Comparison of ENCODE assay signal across 1 cellular context in the genomic region with DNA sequence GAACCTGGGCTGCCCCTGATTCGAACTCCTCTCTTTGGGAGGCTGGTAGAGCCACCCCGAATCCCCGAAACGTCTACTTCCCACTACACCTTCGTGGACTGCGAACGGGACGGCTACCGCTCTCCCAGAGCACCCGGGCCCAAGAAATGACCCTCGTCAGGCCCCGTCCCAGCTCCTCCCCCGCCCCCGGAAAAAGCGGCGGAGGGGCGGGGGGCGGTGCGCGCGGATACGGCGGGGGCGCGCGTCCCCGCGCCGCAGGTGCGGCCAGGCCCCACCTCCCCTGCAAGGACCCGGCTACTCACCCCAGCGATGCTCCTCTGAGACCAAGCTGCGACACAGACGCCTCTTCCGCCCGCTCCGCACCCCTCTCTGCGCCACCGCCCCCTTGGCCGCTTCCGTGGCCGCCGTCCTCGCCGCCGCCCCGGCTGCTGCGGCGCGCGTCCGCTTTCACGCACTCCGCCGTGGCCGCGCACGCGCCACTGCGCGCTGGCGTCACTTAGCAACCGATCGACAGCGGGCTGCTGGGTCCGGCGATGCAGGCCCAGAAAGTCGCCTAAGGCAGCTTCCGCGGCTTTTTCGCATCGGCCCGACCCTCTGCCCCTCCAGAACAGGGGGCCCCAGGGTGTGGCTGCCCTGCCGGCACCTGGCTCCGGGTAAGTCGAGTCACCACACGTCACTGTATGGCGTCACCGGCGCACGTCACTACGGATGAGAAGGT.
TF ChIP-seq lines count a peak whose summit lies in the region.

A gene (minus strand): TSS at position 432 of the 718 bp plus-strand sequence.

TF ChIP-seq in HepG2, 621 proteins besides CTCF, POLR2A, EP300 and RAD21 (continued from another document and continues in another):
- TF ChIP-seq ZNF296 (CRISPR knock-in tag; conservative IDR thresholded peaks at IDR 0.05) = no peak
- peak; percentile 91 for TF ChIP-seq ZNF607 (CRISPR knock-in tag; IDR thresholded peaks at IDR 0.05; ENCODE audit: borderline replicate concordance)
- TF ChIP-seq KDM5A (IDR thresholded peaks at IDR 0.05; ENCODE audit: borderline replicate concordance, low read length) = peak; percentile 73; the same call in 1 of the 2 replicates
- TF ChIP-seq ZNF605 (CRISPR knock-in tag; IDR thresholded peaks at IDR 0.05) = no peak
- 0 out of 2 replicates have a peak, but pooled peaks have one; percentile 11 for TF ChIP-seq ZFP36L1 (CRISPR knock-in tag; IDR thresholded peaks at IDR 0.05)
- TF ChIP-seq ZNF713 (CRISPR knock-in tag; IDR thresholded peaks at IDR 0.05) = no peak
- TF ChIP-seq, protein P1, sequence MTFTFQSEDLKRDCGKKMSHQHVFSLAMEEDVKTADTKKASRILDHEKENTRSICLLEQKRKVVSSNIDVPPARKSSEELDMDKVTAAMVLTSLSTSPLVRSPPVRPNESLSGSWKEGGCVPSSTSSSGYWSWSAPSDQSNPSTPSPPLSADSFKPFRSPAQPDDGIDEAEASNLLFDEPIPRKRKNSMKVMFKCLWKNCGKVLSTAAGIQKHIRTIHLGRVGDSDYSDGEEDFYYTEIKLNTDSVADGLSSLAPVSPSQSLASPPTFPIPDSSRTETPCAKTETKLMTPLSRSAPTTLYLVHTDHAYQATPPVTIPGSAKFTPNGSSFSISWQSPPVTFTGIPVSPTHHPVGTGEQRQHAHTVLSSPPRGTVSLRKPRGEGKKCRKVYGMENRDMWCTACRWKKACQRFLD (CRISPR knock-in tag; IDR thresholded peaks at IDR 0.05; ENCODE audit: borderline replicate concordance) = no peak
- TF ChIP-seq IRX3 (CRISPR knock-in tag; IDR thresholded peaks at IDR 0.05; ENCODE audit: borderline replicate concordance, low read depth) = no peak
- TF ChIP-seq NFE2L2 (IDR thresholded peaks at IDR 0.05; ENCODE audit: low read length) = no peak
- TF ChIP-seq ZNF446 (CRISPR knock-in tag; IDR thresholded peaks at IDR 0.05) = peak; percentile 78; the same call in 1 of the 2 replicates
- no peak for TF ChIP-seq PHB2 (IDR thresholded peaks at IDR 0.05; ENCODE audit: partially characterized antibody)
- peak; percentile 61; the same call in 1 of the 2 replicates for TF ChIP-seq RFXAP (CRISPR knock-in tag; IDR thresholded peaks at IDR 0.05; ENCODE audit: borderline replicate concordance)
- no peak for TF ChIP-seq ZFP82 (CRISPR knock-in tag; IDR thresholded peaks at IDR 0.05; ENCODE audit: borderline replicate concordance)
- no peak for TF ChIP-seq NFE2 (CRISPR knock-in tag; IDR thresholded peaks at IDR 0.05)
- no peak; the same call in none of the 2 replicates for TF ChIP-seq MED1 (CRISPR knock-in tag; IDR thresholded peaks at IDR 0.05)
- TF ChIP-seq, protein P2, sequence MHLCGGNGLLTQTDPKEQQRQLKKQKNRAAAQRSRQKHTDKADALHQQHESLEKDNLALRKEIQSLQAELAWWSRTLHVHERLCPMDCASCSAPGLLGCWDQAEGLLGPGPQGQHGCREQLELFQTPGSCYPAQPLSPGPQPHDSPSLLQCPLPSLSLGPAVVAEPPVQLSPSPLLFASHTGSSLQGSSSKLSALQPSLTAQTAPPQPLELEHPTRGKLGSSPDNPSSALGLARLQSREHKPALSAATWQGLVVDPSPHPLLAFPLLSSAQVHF (CRISPR knock-in tag; IDR thresholded peaks at IDR 0.05) = no peak
- TF ChIP-seq FOXO1 (CRISPR knock-in tag; IDR thresholded peaks at IDR 0.05) = no peak
- TF ChIP-seq XBP1 (CRISPR knock-in tag; IDR thresholded peaks at IDR 0.05) = no peak
- TF ChIP-seq TEAD2 (CRISPR knock-in tag; IDR thresholded peaks at IDR 0.05) = no peak
- TF ChIP-seq, protein P3, sequence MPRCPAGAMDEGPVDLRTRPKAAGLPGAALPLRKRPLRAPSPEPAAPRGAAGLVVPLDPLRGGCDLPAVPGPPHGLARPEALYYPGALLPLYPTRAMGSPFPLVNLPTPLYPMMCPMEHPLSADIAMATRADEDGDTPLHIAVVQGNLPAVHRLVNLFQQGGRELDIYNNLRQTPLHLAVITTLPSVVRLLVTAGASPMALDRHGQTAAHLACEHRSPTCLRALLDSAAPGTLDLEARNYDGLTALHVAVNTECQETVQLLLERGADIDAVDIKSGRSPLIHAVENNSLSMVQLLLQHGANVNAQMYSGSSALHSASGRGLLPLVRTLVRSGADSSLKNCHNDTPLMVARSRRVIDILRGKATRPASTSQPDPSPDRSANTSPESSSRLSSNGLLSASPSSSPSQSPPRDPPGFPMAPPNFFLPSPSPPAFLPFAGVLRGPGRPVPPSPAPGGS (CRISPR knock-in tag; IDR thresholded peaks at IDR 0.05) = no peak
- no peak for TF ChIP-seq ZNF746 (CRISPR knock-in tag; IDR thresholded peaks at IDR 0.05)
- no peak for TF ChIP-seq THYN1 (CRISPR knock-in tag; IDR thresholded peaks at IDR 0.05; ENCODE audit: borderline replicate concordance, low read depth)
- TF ChIP-seq WIZ (CRISPR knock-in tag; IDR thresholded peaks at IDR 0.05) = peak; percentile 41; the same call in 1 of the 2 replicates
- TF ChIP-seq ZBTB1 (CRISPR knock-in tag; IDR thresholded peaks at IDR 0.05; ENCODE audit: borderline replicate concordance) = no peak
- no peak; the same call in 1 of the 2 replicates for TF ChIP-seq ZNF558 (CRISPR knock-in tag; IDR thresholded peaks at IDR 0.05; ENCODE audit: borderline replicate concordance)
- TF ChIP-seq ZNF382 (CRISPR knock-in tag; IDR thresholded peaks at IDR 0.05; ENCODE audit: borderline replicate concordance) = no peak
- no peak for TF ChIP-seq MAFK (conservative IDR thresholded peaks at IDR 0.05 in 1 of 2, IDR thresholded peaks at IDR 0.05 in 1 of 2; ENCODE audit: low read length in 2 of 2)
- TF ChIP-seq ZNF326 (CRISPR knock-in tag; IDR thresholded peaks at IDR 0.05; ENCODE audit: borderline replicate concordance) = no peak
- TF ChIP-seq, protein P4, sequence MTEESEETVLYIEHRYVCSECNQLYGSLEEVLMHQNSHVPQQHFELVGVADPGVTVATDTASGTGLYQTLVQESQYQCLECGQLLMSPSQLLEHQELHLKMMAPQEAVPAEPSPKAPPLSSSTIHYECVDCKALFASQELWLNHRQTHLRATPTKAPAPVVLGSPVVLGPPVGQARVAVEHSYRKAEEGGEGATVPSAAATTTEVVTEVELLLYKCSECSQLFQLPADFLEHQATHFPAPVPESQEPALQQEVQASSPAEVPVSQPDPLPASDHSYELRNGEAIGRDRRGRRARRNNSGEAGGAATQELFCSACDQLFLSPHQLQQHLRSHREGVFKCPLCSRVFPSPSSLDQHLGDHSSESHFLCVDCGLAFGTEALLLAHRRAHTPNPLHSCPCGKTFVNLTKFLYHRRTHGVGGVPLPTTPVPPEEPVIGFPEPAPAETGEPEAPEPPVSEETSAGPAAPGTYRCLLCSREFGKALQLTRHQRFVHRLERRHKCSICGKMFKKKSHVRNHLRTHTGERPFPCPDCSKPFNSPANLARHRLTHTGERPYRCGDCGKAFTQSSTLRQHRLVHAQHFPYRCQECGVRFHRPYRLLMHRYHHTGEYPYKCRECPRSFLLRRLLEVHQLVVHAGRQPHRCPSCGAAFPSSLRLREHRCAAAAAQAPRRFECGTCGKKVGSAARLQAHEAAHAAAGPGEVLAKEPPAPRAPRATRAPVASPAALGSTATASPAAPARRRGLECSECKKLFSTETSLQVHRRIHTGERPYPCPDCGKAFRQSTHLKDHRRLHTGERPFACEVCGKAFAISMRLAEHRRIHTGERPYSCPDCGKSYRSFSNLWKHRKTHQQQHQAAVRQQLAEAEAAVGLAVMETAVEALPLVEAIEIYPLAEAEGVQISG (CRISPR knock-in tag; IDR thresholded peaks at IDR 0.05) = peak; percentile 71
- TF ChIP-seq ZNF569 (CRISPR knock-in tag; IDR thresholded peaks at IDR 0.05; ENCODE audit: borderline replicate concordance) = no peak
- peak; percentile 23; the same call in 1 of the 2 replicates for TF ChIP-seq ZNF143 (CRISPR knock-in tag; IDR thresholded peaks at IDR 0.05)
- TF ChIP-seq ZSCAN25 (CRISPR knock-in tag; IDR thresholded peaks at IDR 0.05) = peak; percentile 49; the same call in 1 of the 2 replicates
- no peak for TF ChIP-seq SIX1 (CRISPR knock-in tag; IDR thresholded peaks at IDR 0.05; ENCODE audit: borderline replicate concordance)
- TF ChIP-seq, protein P5, sequence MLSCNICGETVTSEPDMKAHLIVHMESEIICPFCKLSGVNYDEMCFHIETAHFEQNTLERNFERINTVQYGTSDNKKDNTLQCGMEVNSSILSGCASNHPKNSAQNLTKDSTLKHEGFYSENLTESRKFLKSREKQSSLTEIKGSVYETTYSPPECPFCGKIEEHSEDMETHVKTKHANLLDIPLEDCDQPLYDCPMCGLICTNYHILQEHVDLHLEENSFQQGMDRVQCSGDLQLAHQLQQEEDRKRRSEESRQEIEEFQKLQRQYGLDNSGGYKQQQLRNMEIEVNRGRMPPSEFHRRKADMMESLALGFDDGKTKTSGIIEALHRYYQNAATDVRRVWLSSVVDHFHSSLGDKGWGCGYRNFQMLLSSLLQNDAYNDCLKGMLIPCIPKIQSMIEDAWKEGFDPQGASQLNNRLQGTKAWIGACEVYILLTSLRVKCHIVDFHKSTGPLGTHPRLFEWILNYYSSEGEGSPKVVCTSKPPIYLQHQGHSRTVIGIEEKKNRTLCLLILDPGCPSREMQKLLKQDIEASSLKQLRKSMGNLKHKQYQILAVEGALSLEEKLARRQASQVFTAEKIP (CRISPR knock-in tag; IDR thresholded peaks at IDR 0.05; ENCODE audit: borderline replicate concordance) = 0 out of 2 replicates have a peak, but pooled peaks have one; percentile 63
- TF ChIP-seq, protein P6, sequence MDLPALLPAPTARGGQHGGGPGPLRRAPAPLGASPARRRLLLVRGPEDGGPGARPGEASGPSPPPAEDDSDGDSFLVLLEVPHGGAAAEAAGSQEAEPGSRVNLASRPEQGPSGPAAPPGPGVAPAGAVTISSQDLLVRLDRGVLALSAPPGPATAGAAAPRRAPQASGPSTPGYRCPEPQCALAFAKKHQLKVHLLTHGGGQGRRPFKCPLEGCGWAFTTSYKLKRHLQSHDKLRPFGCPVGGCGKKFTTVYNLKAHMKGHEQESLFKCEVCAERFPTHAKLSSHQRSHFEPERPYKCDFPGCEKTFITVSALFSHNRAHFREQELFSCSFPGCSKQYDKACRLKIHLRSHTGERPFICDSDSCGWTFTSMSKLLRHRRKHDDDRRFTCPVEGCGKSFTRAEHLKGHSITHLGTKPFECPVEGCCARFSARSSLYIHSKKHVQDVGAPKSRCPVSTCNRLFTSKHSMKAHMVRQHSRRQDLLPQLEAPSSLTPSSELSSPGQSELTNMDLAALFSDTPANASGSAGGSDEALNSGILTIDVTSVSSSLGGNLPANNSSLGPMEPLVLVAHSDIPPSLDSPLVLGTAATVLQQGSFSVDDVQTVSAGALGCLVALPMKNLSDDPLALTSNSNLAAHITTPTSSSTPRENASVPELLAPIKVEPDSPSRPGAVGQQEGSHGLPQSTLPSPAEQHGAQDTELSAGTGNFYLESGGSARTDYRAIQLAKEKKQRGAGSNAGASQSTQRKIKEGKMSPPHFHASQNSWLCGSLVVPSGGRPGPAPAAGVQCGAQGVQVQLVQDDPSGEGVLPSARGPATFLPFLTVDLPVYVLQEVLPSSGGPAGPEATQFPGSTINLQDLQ (CRISPR knock-in tag; IDR thresholded peaks at IDR 0.05) = no peak
- TF ChIP-seq, protein P7, sequence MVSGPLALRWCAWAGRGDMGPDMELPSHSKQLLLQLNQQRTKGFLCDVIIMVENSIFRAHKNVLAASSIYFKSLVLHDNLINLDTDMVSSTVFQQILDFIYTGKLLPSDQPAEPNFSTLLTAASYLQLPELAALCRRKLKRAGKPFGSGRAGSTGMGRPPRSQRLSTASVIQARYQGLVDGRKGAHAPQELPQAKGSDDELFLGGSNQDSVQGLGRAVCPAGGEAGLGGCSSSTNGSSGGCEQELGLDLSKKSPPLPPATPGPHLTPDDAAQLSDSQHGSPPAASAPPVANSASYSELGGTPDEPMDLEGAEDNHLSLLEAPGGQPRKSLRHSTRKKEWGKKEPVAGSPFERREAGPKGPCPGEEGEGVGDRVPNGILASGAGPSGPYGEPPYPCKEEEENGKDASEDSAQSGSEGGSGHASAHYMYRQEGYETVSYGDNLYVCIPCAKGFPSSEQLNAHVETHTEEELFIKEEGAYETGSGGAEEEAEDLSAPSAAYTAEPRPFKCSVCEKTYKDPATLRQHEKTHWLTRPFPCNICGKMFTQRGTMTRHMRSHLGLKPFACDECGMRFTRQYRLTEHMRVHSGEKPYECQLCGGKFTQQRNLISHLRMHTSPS (CRISPR knock-in tag; IDR thresholded peaks at IDR 0.05; ENCODE audit: low read depth) = no peak; the same call in 1 of the 2 replicates
- no peak for TF ChIP-seq ZNF781 (CRISPR knock-in tag; IDR thresholded peaks at IDR 0.05; ENCODE audit: borderline replicate concordance, not compliant biosample characterization)
- TF ChIP-seq ARID2 (CRISPR knock-in tag; IDR thresholded peaks at IDR 0.05; ENCODE audit: borderline replicate concordance) = no peak
- TF ChIP-seq, protein P8, sequence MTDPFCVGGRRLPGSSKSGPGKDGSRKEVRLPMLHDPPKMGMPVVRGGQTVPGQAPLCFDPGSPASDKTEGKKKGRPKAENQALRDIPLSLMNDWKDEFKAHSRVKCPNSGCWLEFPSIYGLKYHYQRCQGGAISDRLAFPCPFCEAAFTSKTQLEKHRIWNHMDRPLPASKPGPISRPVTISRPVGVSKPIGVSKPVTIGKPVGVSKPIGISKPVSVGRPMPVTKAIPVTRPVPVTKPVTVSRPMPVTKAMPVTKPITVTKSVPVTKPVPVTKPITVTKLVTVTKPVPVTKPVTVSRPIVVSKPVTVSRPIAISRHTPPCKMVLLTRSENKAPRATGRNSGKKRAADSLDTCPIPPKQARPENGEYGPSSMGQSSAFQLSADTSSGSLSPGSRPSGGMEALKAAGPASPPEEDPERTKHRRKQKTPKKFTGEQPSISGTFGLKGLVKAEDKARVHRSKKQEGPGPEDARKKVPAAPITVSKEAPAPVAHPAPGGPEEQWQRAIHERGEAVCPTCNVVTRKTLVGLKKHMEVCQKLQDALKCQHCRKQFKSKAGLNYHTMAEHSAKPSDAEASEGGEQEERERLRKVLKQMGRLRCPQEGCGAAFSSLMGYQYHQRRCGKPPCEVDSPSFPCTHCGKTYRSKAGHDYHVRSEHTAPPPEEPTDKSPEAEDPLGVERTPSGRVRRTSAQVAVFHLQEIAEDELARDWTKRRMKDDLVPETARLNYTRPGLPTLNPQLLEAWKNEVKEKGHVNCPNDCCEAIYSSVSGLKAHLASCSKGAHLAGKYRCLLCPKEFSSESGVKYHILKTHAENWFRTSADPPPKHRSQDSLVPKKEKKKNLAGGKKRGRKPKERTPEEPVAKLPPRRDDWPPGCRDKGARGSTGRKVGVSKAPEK (CRISPR knock-in tag; IDR thresholded peaks at IDR 0.05; ENCODE audit: borderline replicate concordance) = no peak
- peak; percentile 54; the same call in 1 of the 2 replicates for TF ChIP-seq ZNF572 (CRISPR knock-in tag; IDR thresholded peaks at IDR 0.05)
- no peak for TF ChIP-seq DPF2 (CRISPR knock-in tag; IDR thresholded peaks at IDR 0.05; ENCODE audit: borderline replicate concordance, low read depth)
- TF ChIP-seq, protein P9, sequence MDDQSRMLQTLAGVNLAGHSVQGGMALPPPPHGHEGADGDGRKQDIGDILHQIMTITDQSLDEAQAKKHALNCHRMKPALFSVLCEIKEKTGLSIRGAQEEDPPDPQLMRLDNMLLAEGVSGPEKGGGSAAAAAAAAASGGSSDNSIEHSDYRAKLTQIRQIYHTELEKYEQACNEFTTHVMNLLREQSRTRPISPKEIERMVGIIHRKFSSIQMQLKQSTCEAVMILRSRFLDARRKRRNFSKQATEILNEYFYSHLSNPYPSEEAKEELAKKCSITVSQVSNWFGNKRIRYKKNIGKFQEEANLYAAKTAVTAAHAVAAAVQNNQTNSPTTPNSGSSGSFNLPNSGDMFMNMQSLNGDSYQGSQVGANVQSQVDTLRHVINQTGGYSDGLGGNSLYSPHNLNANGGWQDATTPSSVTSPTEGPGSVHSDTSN (CRISPR knock-in tag; IDR thresholded peaks at IDR 0.05; ENCODE audit: borderline replicate concordance) = no peak
- TF ChIP-seq ZNF230 (CRISPR knock-in tag; IDR thresholded peaks at IDR 0.05) = 0 out of 2 replicates have a peak, but pooled peaks have one; percentile 15
- TF ChIP-seq ZSCAN29 (CRISPR knock-in tag; conservative IDR thresholded peaks at IDR 0.05) = peak; percentile 77; the same call in 1 of the 2 replicates
- peak; percentile 76 for TF ChIP-seq ZMYM4 (CRISPR knock-in tag; IDR thresholded peaks at IDR 0.05)
- no peak for TF ChIP-seq BRD4 (CRISPR knock-in tag; IDR thresholded peaks at IDR 0.05)
